12 cellular contexts compared by ENCODE assay signal in the genomic region with DNA sequence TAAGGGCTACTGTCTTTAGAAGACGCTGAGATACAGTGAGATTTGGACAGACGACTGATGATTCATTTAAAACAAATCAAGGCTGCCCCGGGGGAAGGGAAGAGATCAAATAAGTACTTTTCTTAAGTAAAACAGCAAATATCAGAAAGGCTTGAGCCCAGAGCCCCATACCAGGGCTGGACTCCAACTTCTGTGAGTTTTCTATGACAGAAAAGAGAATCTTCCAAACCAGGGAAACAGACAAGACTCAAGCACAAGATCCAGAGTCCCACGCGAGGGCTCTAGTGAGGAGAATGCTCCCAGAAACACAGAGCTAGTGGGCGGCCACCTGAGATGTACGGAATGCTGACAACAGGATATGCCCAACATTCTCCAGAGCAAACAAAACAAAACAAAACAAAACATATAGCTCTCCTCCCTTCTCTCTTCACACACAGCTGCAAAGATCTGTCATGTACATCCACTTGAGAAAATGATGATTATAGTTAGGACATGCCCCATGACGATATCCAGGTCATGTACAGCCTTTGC. TPM values are rescaled to one million over a fixed set of nuclear protein-coding genes. Genes with fewer than 3 reads are reported as not detected.
A peak's percentile ranks its signal among the peaks of the same experiment; 100 is the strongest.
DNase-seq lines count a peak whose midpoint lies in the region; ATAC-seq and TF ChIP-seq lines count a peak whose summit lies in the region.
"Had no signal": no experiment of that assay in that cellular context is flagged by ENCODE, and none has a peak within 500 bp of the region (broad histone marks: within the 10 kb centered on the region; RNA-seq: fewer than 3 reads in every experiment).

No MANE protein-coding gene starts in this region.

- no peak for ATAC-seq in HG03442 (IDR thresholded peaks at IDR 0.05; ENCODE audit: unreplicated experiment)

- peak overlapping the region; percentile 50 for H3K9ac ChIP-seq in mesenchymal stem cell (ENCODE audit: low read length)

- peak; percentile 47 for DNase-seq in NCI-H510A treated with DMSO at 0.1 percent for 48 hours (lab: John Stamatoyannopoulos, UW)
- DNase-seq in NCI-H510A (lab: John Stamatoyannopoulos, UW), result no peak
- no peak for DNase-seq in dorsolateral prefrontal cortex
- peak; percentile 40 for DNase-seq in mesenchymal stem cell
- DNase-seq in uterus, result no peak
- DNase-seq in epidermal melanocyte (ENCODE audit: insufficient read length, low spot score), result no peak
- no peak for DNase-seq in dedifferentiated amniotic fluid mesenchymal stem cell (ENCODE audit: extremely low spot score)
- DNase-seq: activated B cell treated with CpG ODN at 0.5 μM for 24 hours, activated gamma-delta T cell, H9, kidney had no signal

- H3K4me3 ChIP-seq in dorsolateral prefrontal cortex (peak overlapping the region in 8 of 59 donors; percentile 1 to 37 (median 16)), mesenchymal stem cell (ENCODE audit: insufficient read depth in 1 of 2, low read depth in 1 of 2, low read length in 2 of 2) (peak overlapping the region in 1 of 2 experiments; percentile 20), uterus (no peak overlapping the region)

- no peak overlapping the region for H2BK120ac ChIP-seq in mesenchymal stem cell (ENCODE audit: low read depth, low read length)

- H3K18ac ChIP-seq in mesenchymal stem cell (ENCODE audit: low read depth in 1 of 2, low read length in 2 of 2), result no peak overlapping the region

- no peak overlapping the region for H3K23ac ChIP-seq in mesenchymal stem cell (ENCODE audit: low read length in 2 of 2)

- peaks cover 27% of the 10 kb centered on the region for H3K4me1 ChIP-seq in mesenchymal stem cell (ENCODE audit: control insufficient read depth, insufficient read depth, low read depth, low read length)
- no peaks in the 10 kb centered on the region for H3K4me1 ChIP-seq in uterus

- H4K8ac ChIP-seq in mesenchymal stem cell (ENCODE audit: low read length), result no peak overlapping the region

- no peak overlapping the region for H3K4ac ChIP-seq in mesenchymal stem cell (ENCODE audit: low read depth in 1 of 2, low read length in 2 of 2)

- H3K4me2 ChIP-seq in mesenchymal stem cell (ENCODE audit: low read length, poor library complexity, severe bottlenecking), result peak overlapping the region; percentile 7

- H3K9me3 ChIP-seq in mesenchymal stem cell (ENCODE audit: control insufficient read depth, low read length), result no peaks in the 10 kb centered on the region
- no peaks in the 10 kb centered on the region for H3K9me3 ChIP-seq in uterus

- no peak overlapping the region for H2AK5ac ChIP-seq in mesenchymal stem cell (ENCODE audit: low read length, severe bottlenecking)

- no peak overlapping the region for H2BK5ac ChIP-seq in mesenchymal stem cell (ENCODE audit: low read depth, low read length, poor library complexity, severe bottlenecking)

- H3K27ac ChIP-seq in dorsolateral prefrontal cortex, result peak overlapping the region in 56 of 59 donors; percentile 3 to 97 (median 72)
- H3K27ac ChIP-seq in mesenchymal stem cell (ENCODE audit: low read length, poor library complexity, severe bottlenecking), result peak overlapping the region; percentile 25
- peak overlapping the region; percentile 37 to 68 for H3K27ac ChIP-seq in uterus

- intact Hi-C loops in dorsolateral prefrontal cortex (cut with DNase I) (no loop called here), uterus (cut with DNase I; ENCODE audit: low total_unique reads) (no loop called here)

- H3K79me1 ChIP-seq in mesenchymal stem cell (replicated peaks; ENCODE audit: low read length, poor library complexity, severe bottlenecking), result peaks cover 32% of the 10 kb centered on the region

- no peak for TF ChIP-seq POLR2A in uterus (IDR thresholded peaks at IDR 0.05)

- H3K36me3 ChIP-seq in mesenchymal stem cell (ENCODE audit: control insufficient read depth in 1 of 2, insufficient read depth in 2 of 2, low read depth in 1 of 2, low read length in 2 of 2) (peaks cover 0 to 9% of the 10 kb centered on the region in 2 experiments), uterus (no peaks in the 10 kb centered on the region)

- H2BK12ac ChIP-seq in mesenchymal stem cell (ENCODE audit: low read length in 2 of 2), result no peak overlapping the region

- 49% methylated on average over 8 of the region's 8 CpGs for WGBS in mesenchymal stem cell

- no peak overlapping the region for H3K14ac ChIP-seq in mesenchymal stem cell (ENCODE audit: low read length in 2 of 2)

- no peak overlapping the region for H4K91ac ChIP-seq in mesenchymal stem cell (ENCODE audit: low read length)

- no peak overlapping the region for H2AFZ ChIP-seq in mesenchymal stem cell (ENCODE audit: low read depth, low read length)

- H2BK15ac ChIP-seq in mesenchymal stem cell (ENCODE audit: low read depth, poor library complexity, severe bottlenecking), result no peak overlapping the region

- H3K27me3 ChIP-seq in dorsolateral prefrontal cortex (no peaks in the 10 kb centered on the region), mesenchymal stem cell (ENCODE audit: control insufficient read depth in 1 of 2, insufficient read depth in 1 of 2, low read length in 2 of 2) (no peaks in the 10 kb centered on the region), uterus (no peaks in the 10 kb centered on the region)

- TF ChIP-seq CTCF in dorsolateral prefrontal cortex (IDR thresholded peaks at IDR 0.05 in 54 of 56, conservative IDR thresholded peaks at IDR 0.05 in 2 of 56; ENCODE audit: low read depth in 1 of 56, partially characterized antibody in 56 of 56), result no peak
- no peak for TF ChIP-seq CTCF in uterus (IDR thresholded peaks at IDR 0.05)

RNA-seq across cellular contexts. Expression of a gene that starts 13.1 kb away (rescaled TPM):
- total RNA-seq in dorsolateral prefrontal cortex, result 100 to 1,000 TPM in 4 of 120 experiments, 10 to 100 TPM in 116; 24.4 to 144 (median 53.4) TPM
- polyA plus RNA-seq in mesenchymal stem cell (2013, experiment 1 of 2), result 4.3 TPM
- polyA plus RNA-seq in mesenchymal stem cell (2013, experiment 2 of 2), result 4.5 TPM
- 10 to 100 TPM; 27.3 to 98.4 (median 70.1) TPM for total RNA-seq in uterus

Comparison
In these comparisons a context has a peak if more than half of its experiments do, and no peak if none do; other contexts are left out.
1. DNase-seq: peak in NCI-H510A treated with DMSO at 0.1 percent for 48 hours (single experiment) and mesenchymal stem cell (single experiment); none in NCI-H510A (single experiment), dorsolateral prefrontal cortex (0 of 10), uterus (0 of 2), epidermal melanocyte (single experiment) and dedifferentiated amniotic fluid mesenchymal stem cell (single experiment).
2. Peak in every context shown above with its lines, with median percentiles within 50 percentile points of each other: H3K27ac ChIP-seq.